9 cellular contexts compared by ENCODE assay signal in genomic region chr5:40429258-40430111, GRCh38.
A peak's percentile ranks its signal among the peaks of the same experiment; 100 is the strongest.
DNase-seq lines count a peak whose midpoint lies in the region; ATAC-seq and TF ChIP-seq lines count a peak whose summit lies in the region.
"Had no signal": no experiment of that assay in that cellular context is flagged by ENCODE, and none has a peak within 500 bp of the region (broad histone marks: within the 10 kb centered on the region; RNA-seq: fewer than 3 reads in every experiment).

No MANE protein-coding gene starts in this region.

- peaks cover 0 to 4% (median 2%) of the 10 kb centered on the region in 3 donors for H3K27me3 Mint-ChIP-seq in CD14-positive monocyte (ENCODE audit: low read depth in 3 of 3)
- no peaks in the 10 kb centered on the region for H3K27me3 Mint-ChIP-seq in activated CD8-positive, alpha-beta T cell treated with anti-CD3 and anti-CD28 coated beads, Interleukin-2, amount 10 ng/mL, durations not matched to agents 7 days and 5 days (ENCODE audit: low read depth)

- peak overlapping the region in 6 of 7 donors; percentile 39 to 78 (median 64) for H3K27ac Mint-ChIP-seq in CD14-positive monocyte
- peak overlapping the region; percentile 90 for H3K27ac Mint-ChIP-seq in activated CD8-positive, alpha-beta T cell treated with anti-CD3 and anti-CD28 coated beads, Interleukin-2, amount 10 ng/mL, durations not matched to agents 7 days and 5 days

- no peak overlapping the region for H3K4me3 Mint-ChIP-seq in CD14-positive monocyte
- H3K4me3 Mint-ChIP-seq in activated CD8-positive, alpha-beta T cell treated with anti-CD3 and anti-CD28 coated beads, Interleukin-2, amount 10 ng/mL, durations not matched to agents 7 days and 5 days = peak overlapping the region; percentile 23

- no peak for TF ChIP-seq CTCF in CD14-positive monocyte (IDR thresholded peaks at IDR 0.05)

- H3K9me3 Mint-ChIP-seq in CD14-positive monocyte = peaks cover 0 to 10% (median 2%) of the 10 kb centered on the region in 7 donors
- peaks cover 16% of the 10 kb centered on the region for H3K9me3 Mint-ChIP-seq in activated CD8-positive, alpha-beta T cell treated with anti-CD3 and anti-CD28 coated beads, Interleukin-2, amount 10 ng/mL, durations not matched to agents 7 days and 5 days (ENCODE audit: insufficient read depth)

- DNase-seq in CD14-positive monocyte (ENCODE audit: low spot score) (peak; percentile 68), HT1080 (ENCODE audit: low read depth) (peak; percentile 52), left kidney (ENCODE audit: low read depth, low spot score) (peak; percentile 27), NCI-H146 treated with DMSO at 0.1 percent for 48 hours (lab: John Stamatoyannopoulos, UW; ENCODE audit: unreplicated experiment) (no peak), anterior cingulate cortex (lab: John Stamatoyannopoulos, UW) (no peak)
- DNase-seq in activated CD8-positive, alpha-beta T cell treated with anti-CD3 and anti-CD28 coated beads, Interleukin-2, amount 10 ng/mL, durations not matched to agents 7 days and 5 days = no peak
- DNase-seq in activated effector memory CD4-positive, alpha-beta T cell treated with anti-CD3 and anti-CD28 coated beads, Interleukin-2, amount 50 U/mL, for 16 hours = no peak
- DNase-seq: SHP77 had no signal

- POLR2A ChIA-PET in activated CD8-positive, alpha-beta T cell treated with anti-CD3 and anti-CD28 coated beads, Interleukin-2, amount 10 ng/mL, durations not matched to agents 7 days and 5 days (lab: Charles Lee) = interaction anchor here (0.7 to 1.0 kb wide), 3 partner anchors 19 to 251 kb away, joined by 3 to 4 read pairs (median 3); no protein-coding TSS in a partner anchor

- CTCF ChIA-PET in activated CD8-positive, alpha-beta T cell treated with anti-CD3 and anti-CD28 coated beads, Interleukin-2, amount 10 ng/mL, durations not matched to agents 7 days and 5 days (lab: Charles Lee) = interaction anchor here (1.0 to 3.5 kb wide), 6 partner anchors 10 to 46 kb away, joined by 3 to 27 read pairs (median 8); no protein-coding TSS in a partner anchor

- peaks cover 21% of the 10 kb centered on the region for H3K4me1 Mint-ChIP-seq in CD14-positive monocyte
- peaks cover 61% of the 10 kb centered on the region for H3K4me1 Mint-ChIP-seq in activated CD8-positive, alpha-beta T cell treated with anti-CD3 and anti-CD28 coated beads, Interleukin-2, amount 10 ng/mL, durations not matched to agents 7 days and 5 days (ENCODE audit: low read depth)

- ATAC-seq in activated CD8-positive, alpha-beta T cell treated with anti-CD3 and anti-CD28 coated beads, Interleukin-2, amount 10 ng/mL, durations not matched to agents 7 days and 5 days = peak; percentile 78
- no peak for ATAC-seq in GM19452 (IDR thresholded peaks at IDR 0.05; ENCODE audit: unreplicated experiment)

- intact Hi-C loops in CD14-positive monocyte (cut with micrococcal nuclease) = loop anchor here (10.0 kb wide), 2 partner anchors 45 to 255 kb away; no protein-coding TSS in a partner anchor

- H3K36me3 Mint-ChIP-seq in CD14-positive monocyte = no peaks in the 10 kb centered on the region
- peaks cover 46% of the 10 kb centered on the region for H3K36me3 Mint-ChIP-seq in activated CD8-positive, alpha-beta T cell treated with anti-CD3 and anti-CD28 coated beads, Interleukin-2, amount 10 ng/mL, durations not matched to agents 7 days and 5 days (ENCODE audit: low read depth)

Comparison
In these comparisons a context has a peak if more than half of its experiments do, and no peak if none do; other contexts are left out.
1. DNase-seq: peak in CD14-positive monocyte (single experiment), HT1080 (single experiment) and left kidney (single experiment); none in activated CD8-positive, alpha-beta T cell treated with anti-CD3 and anti-CD28 coated beads, Interleukin-2, amount 10 ng/mL, durations not matched to agents 7 days and 5 days (single experiment), NCI-H146 treated with DMSO at 0.1 percent for 48 hours (single experiment), anterior cingulate cortex (0 of 58) and activated effector memory CD4-positive, alpha-beta T cell treated with anti-CD3 and anti-CD28 coated beads, Interleukin-2, amount 50 U/mL, for 16 hours (single experiment).